ENCODE assay signal across 1 cellular context in the genomic region with DNA sequence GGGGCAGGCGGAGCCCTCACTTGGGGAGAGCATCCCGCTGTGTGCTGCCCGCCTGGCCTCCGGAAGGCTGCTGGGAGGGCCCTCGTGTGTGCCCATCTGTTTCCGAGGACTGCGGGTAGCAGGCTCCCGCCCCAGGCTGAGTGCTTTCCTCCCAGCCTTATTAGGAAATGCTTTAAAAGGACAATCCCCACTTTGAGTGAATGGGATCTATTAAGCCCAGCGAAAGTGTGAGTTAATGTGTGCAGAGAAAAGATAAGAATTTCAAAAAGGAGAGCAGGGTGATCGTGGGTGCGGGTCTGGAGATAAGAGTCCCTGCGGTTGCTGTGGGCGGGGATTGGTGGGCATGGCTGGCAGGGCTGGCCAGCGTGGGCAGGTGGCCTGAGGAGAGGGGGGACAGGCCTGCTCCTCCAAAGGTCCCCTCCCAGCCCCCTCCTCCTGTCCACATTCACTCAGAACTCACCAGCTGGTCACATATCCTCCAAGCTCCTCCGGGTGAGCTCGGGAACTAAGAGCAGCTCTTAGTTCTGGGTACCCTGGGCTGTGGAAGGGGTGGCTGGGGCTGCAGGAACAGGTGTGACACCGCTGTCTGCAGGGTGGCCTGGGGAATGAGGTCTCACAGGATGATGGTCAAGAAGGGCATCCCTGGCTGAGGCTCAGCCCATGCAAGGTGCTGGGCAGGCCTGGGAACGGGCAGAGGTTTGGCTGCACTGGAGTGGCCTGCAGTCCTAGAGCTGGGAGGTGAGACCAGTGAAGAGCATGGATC.
TF ChIP-seq lines count a peak whose summit lies in the region.

No MANE protein-coding gene starts in this region.

TF ChIP-seq in SK-N-SH treated with all-trans-retinoic acid at 6 μM for 48 hours, 23 proteins besides CTCF, POLR2A, EP300 and RAD21 (continued from another document):
- TF ChIP-seq, protein P1, sequence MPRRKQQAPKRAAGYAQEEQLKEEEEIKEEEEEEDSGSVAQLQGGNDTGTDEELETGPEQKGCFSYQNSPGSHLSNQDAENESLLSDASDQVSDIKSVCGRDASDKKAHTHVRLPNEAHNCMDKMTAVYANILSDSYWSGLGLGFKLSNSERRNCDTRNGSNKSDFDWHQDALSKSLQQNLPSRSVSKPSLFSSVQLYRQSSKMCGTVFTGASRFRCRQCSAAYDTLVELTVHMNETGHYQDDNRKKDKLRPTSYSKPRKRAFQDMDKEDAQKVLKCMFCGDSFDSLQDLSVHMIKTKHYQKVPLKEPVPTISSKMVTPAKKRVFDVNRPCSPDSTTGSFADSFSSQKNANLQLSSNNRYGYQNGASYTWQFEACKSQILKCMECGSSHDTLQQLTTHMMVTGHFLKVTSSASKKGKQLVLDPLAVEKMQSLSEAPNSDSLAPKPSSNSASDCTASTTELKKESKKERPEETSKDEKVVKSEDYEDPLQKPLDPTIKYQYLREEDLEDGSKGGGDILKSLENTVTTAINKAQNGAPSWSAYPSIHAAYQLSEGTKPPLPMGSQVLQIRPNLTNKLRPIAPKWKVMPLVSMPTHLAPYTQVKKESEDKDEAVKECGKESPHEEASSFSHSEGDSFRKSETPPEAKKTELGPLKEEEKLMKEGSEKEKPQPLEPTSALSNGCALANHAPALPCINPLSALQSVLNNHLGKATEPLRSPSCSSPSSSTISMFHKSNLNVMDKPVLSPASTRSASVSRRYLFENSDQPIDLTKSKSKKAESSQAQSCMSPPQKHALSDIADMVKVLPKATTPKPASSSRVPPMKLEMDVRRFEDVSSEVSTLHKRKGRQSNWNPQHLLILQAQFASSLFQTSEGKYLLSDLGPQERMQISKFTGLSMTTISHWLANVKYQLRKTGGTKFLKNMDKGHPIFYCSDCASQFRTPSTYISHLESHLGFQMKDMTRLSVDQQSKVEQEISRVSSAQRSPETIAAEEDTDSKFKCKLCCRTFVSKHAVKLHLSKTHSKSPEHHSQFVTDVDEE (CRISPR knock-in tag; IDR thresholded peaks at IDR 0.05), result no peak
